ENCODE assay signal across 27 cellular contexts in the genomic region with DNA sequence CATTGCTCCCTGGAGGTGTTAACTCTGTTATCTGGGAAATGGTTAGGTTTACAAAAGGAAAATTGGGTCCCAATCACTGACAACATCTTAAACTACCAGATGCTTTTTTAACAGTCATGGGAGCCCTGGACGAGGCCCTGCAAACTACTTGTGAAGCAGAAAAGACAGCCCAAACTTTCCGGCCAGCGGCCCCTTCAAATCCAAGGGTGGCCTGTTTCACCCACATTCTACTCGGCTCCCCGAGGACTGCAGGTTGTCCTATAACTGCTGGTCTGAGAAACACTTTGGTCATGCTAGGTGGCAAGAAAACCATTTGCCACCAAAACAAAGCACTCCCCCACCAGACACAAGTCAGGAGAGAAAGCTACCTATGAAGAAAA. TPM values are rescaled to one million over a fixed set of nuclear protein-coding genes. Genes with fewer than 3 reads are reported as not detected.
DNase-seq lines count a peak whose midpoint lies in the region; ATAC-seq, FAIRE-seq and TF ChIP-seq lines count a peak whose summit lies in the region.
"Had no signal": no experiment of that assay in that cellular context is flagged by ENCODE, and none has a peak within 500 bp of the region (broad histone marks: within the 10 kb centered on the region; RNA-seq: fewer than 3 reads in every experiment).

No MANE protein-coding gene starts in this region.

- CTCF ChIA-PET in activated CD8-positive, alpha-beta memory T cell treated with anti-CD3 and anti-CD28 coated beads, Interleukin-2, amount 10 ng/mL, durations not matched to agents 7 days and 5 days (lab: Charles Lee): interaction anchor here (3.2 kb wide), 1 partner anchor 31 kb away, joined by 25 read pairs; a partner anchor contains a TSS
- CTCF ChIA-PET in K562 (lab: Yijun Ruan, JAX; ENCODE audit: low intra/inter-chr PET ratio): no interaction called here
- CTCF ChIA-PET in activated naive CD4-positive, alpha-beta T cell treated with anti-CD3 and anti-CD28 coated beads for 36 hours (lab: Charles Lee): interaction anchor here (1.3 kb wide), 1 partner anchor 21 kb away, joined by 3 read pairs; no protein-coding TSS in a partner anchor

- H2AFZ ChIP-seq in K562 (ENCODE audit: low read depth, low read length): no peak overlapping the region; the same call in 1 of the 2 replicates

- no peaks in the 10 kb centered on the region for H3K9me3 Mint-ChIP-seq in activated CD8-positive, alpha-beta memory T cell treated with anti-CD3 and anti-CD28 coated beads, Interleukin-2, amount 10 ng/mL, durations not matched to agents 7 days and 5 days (ENCODE audit: low read depth)
- no peaks in the 10 kb centered on the region for H3K9me3 Mint-ChIP-seq in activated naive CD4-positive, alpha-beta T cell treated with anti-CD3 and anti-CD28 coated beads for 36 hours

- TF ChIP-seq CTCF in K562 (IDR thresholded peaks at IDR 0.05 in 2 of 3, conservative IDR thresholded peaks at IDR 0.05 in 1 of 3; ENCODE audit: insufficient read depth in 2 of 3, low read depth in 1 of 3, low read length in 3 of 3) (no peak), suprapubic skin (IDR thresholded peaks at IDR 0.05) (no peak), ascending aorta (IDR thresholded peaks at IDR 0.05) (no peak)

- H4K20me1 ChIP-seq in K562 (replicated peaks; ENCODE audit: control insufficient read depth, insufficient read depth, low read length): no peaks in the 10 kb centered on the region; the same call in 1 of the 2 replicates

- POLR2A ChIA-PET in K562 (lab: Yijun Ruan, JAX): interaction anchor here (0.6 to 1.4 kb wide), 4 partner anchors 8 to 27 kb away, joined by 3 to 4 read pairs (median 4); no protein-coding TSS in a partner anchor

- peak overlapping the region; percentile 18; the same call in 1 of the 2 replicates for H3K4me3 ChIP-seq in K562
- no peak overlapping the region for H3K4me3 ChIP-seq in muscle layer of duodenum (ENCODE audit: low read depth in 1 of 2, low read length in 2 of 2)
- H3K4me3 ChIP-seq in suprapubic skin: no peak overlapping the region
- H3K4me3 ChIP-seq in ascending aorta: no peak overlapping the region

- H3K36me3 Mint-ChIP-seq in activated CD8-positive, alpha-beta memory T cell treated with anti-CD3 and anti-CD28 coated beads, Interleukin-2, amount 10 ng/mL, durations not matched to agents 7 days and 5 days: peaks cover 9% of the 10 kb centered on the region
- H3K36me3 Mint-ChIP-seq in activated naive CD4-positive, alpha-beta T cell treated with anti-CD3 and anti-CD28 coated beads for 36 hours (ENCODE audit: low read depth): peaks cover 18% of the 10 kb centered on the region

- WGBS in K562 (ENCODE audit: insufficient coverage, low coverage, missing lambda C conversion rate): 47% methylated on average over 2 of the region's 5 CpGs
- 81% methylated on average over 5 of the region's 5 CpGs for WGBS in suprapubic skin

- peak overlapping the region; percentile 7 for H3K27ac Mint-ChIP-seq in activated CD8-positive, alpha-beta memory T cell treated with anti-CD3 and anti-CD28 coated beads, Interleukin-2, amount 10 ng/mL, durations not matched to agents 7 days and 5 days
- no peak overlapping the region for H3K27ac Mint-ChIP-seq in activated naive CD4-positive, alpha-beta T cell treated with anti-CD3 and anti-CD28 coated beads for 36 hours

- peaks cover 25% of the 10 kb centered on the region for H3K4me1 Mint-ChIP-seq in activated CD8-positive, alpha-beta memory T cell treated with anti-CD3 and anti-CD28 coated beads, Interleukin-2, amount 10 ng/mL, durations not matched to agents 7 days and 5 days
- peaks cover 26% of the 10 kb centered on the region for H3K4me1 Mint-ChIP-seq in activated naive CD4-positive, alpha-beta T cell treated with anti-CD3 and anti-CD28 coated beads for 36 hours (ENCODE audit: low read depth)

- H3K4me1 ChIP-seq in K562 (replicated peaks in 1 of 2; ENCODE audit: control insufficient read depth in 2 of 2, insufficient read depth in 2 of 2, low read length in 2 of 2) (peaks cover 21 to 47% of the 10 kb centered on the region in 2 experiments), muscle layer of duodenum (ENCODE audit: control insufficient read depth in 1 of 2, insufficient read depth in 2 of 2, low read length in 2 of 2) (peaks cover 8 to 34% of the 10 kb centered on the region in 2 donors), suprapubic skin (peaks cover 35% of the 10 kb centered on the region), ascending aorta (peaks cover 2 to 25% of the 10 kb centered on the region in 2 donors)

- TF ChIP-seq EP300 in K562 (IDR thresholded peaks at IDR 0.05; ENCODE audit: low read length) (no peak), suprapubic skin (IDR thresholded peaks at IDR 0.05) (no peak)

- no peak for TF ChIP-seq POLR2A in K562 (conservative IDR thresholded peaks at IDR 0.05)
- TF ChIP-seq POLR2A in suprapubic skin (IDR thresholded peaks at IDR 0.05): no peak
- TF ChIP-seq POLR2A in H54 (IDR thresholded peaks at IDR 0.05; ENCODE audit: low read depth, low read length): no peak

- no peak for TF ChIP-seq RAD21 in K562 (CRISPR knock-in tag; conservative IDR thresholded peaks at IDR 0.05 in 1 of 2, IDR thresholded peaks at IDR 0.05 in 1 of 2)

- H3K4me2 ChIP-seq in K562 (ENCODE audit: insufficient read depth, low read length): peak overlapping the region; percentile 89

- H3K9me1 ChIP-seq in K562 (ENCODE audit: control insufficient read depth, insufficient read depth, low read length): no peaks in the 10 kb centered on the region

- no peak for ATAC-seq in activated CD8-positive, alpha-beta memory T cell treated with anti-CD3 and anti-CD28 coated beads, Interleukin-2, amount 10 ng/mL, durations not matched to agents 7 days and 5 days
- no peak for ATAC-seq in K562
- ATAC-seq: HCT116, SK-N-SH treated with all-trans-retinoic acid at 6 μM for 48 hours had no signal

- H3K36me3 ChIP-seq in K562 (ENCODE audit: control insufficient read depth, insufficient read depth, low read length) (peaks cover 27% of the 10 kb centered on the region; the same call in 2 of the 3 replicates), muscle layer of duodenum (ENCODE audit: control insufficient read depth in 1 of 2, insufficient read depth in 2 of 2, low read length in 2 of 2) (peaks cover 5 to 32% of the 10 kb centered on the region in 2 donors), suprapubic skin (peaks cover 30% of the 10 kb centered on the region), ascending aorta (peaks cover 19 to 26% of the 10 kb centered on the region in 2 donors)

- DNase-seq in activated CD8-positive, alpha-beta memory T cell treated with anti-CD3 and anti-CD28 coated beads, Interleukin-2, amount 10 ng/mL, durations not matched to agents 7 days and 5 days: no peak
- no peak for DNase-seq in activated CD8-positive, alpha-beta memory T cell treated with anti-CD3 and anti-CD28 coated beads, Interleukin-2, amount 50 U/mL, for 4 hours
- DNase-seq in K562 (ENCODE audit: extremely low read depth in 1 of 4, low spot score in 3 of 4) (no peak), suprapubic skin (ENCODE audit: low spot score in 2 of 2) (no peak), H54 (ENCODE audit: insufficient read length, low spot score) (no peak), ascending aorta (ENCODE audit: low spot score in 2 of 2) (no peak)
- no peak for DNase-seq in activated naive CD4-positive, alpha-beta T cell treated with anti-CD3 and anti-CD28 coated beads for 36 hours
- DNase-seq: activated CD4-positive, alpha-beta T cell treated with anti-CD3 and anti-CD28 coated beads for 1 hour; hippocampal formation; mesenchymal stem cell; NCI-H1417; NCI-H524 treated with DMSO at 0.1 percent for 48 hours had no signal

- H3K27me3 ChIP-seq in K562 (ENCODE audit: control insufficient read depth in 2 of 2, insufficient read depth in 2 of 2, low read length in 2 of 2) (no peaks in the 10 kb centered on the region), muscle layer of duodenum (ENCODE audit: low read depth, low read length) (no peaks in the 10 kb centered on the region), suprapubic skin (no peaks in the 10 kb centered on the region), ascending aorta (no peaks in the 10 kb centered on the region)

- H3K9ac ChIP-seq in K562 (ENCODE audit: insufficient read depth in 1 of 2, low read depth in 2 of 2, low read length in 2 of 2): peak overlapping the region; percentile 82 to 90; a peak in 3 of 4 replicates

- H3K9me3 ChIP-seq in K562 (replicated peaks; ENCODE audit: control insufficient read depth, insufficient read depth, low read depth, low read length) (no peaks in the 10 kb centered on the region), muscle layer of duodenum (ENCODE audit: control insufficient read depth in 1 of 2, low read length in 2 of 2) (no peaks in the 10 kb centered on the region), suprapubic skin (no peaks in the 10 kb centered on the region), ascending aorta (no peaks in the 10 kb centered on the region)

- no TSS peak for BruUV-seq in K562 (replicated peaks; lab: Mats Ljungman, UMichigan)

- intact Hi-C loops in K562 (cut with micrococcal nuclease): no loop called here
- intact Hi-C loops in activated naive CD4-positive, alpha-beta T cell treated with anti-CD3 and anti-CD28 coated beads for 36 hours (cut with micrococcal nuclease): loop anchor here (10.0 kb wide), 1 partner anchor 401 kb away; no protein-coding TSS in a partner anchor
- intact Hi-C loops in ascending aorta (cut with DNase I): loop anchor here (5.0 kb wide), 3 partner anchors 86 to 999 kb away; a partner anchor contains a TSS

- no peak for FAIRE-seq in K562 (lab: Jason Lieb, UNC)
- no peak for FAIRE-seq in H54 (lab: Jason Lieb, UNC)
- FAIRE-seq: A204.1, frontal cortex had no signal

- no peaks in the 10 kb centered on the region for H3K27me3 Mint-ChIP-seq in activated CD8-positive, alpha-beta memory T cell treated with anti-CD3 and anti-CD28 coated beads, Interleukin-2, amount 10 ng/mL, durations not matched to agents 7 days and 5 days
- H3K27me3 Mint-ChIP-seq in activated naive CD4-positive, alpha-beta T cell treated with anti-CD3 and anti-CD28 coated beads for 36 hours (ENCODE audit: low read depth): no peaks in the 10 kb centered on the region

- peaks cover 68% of the 10 kb centered on the region for H3K79me2 ChIP-seq in K562 (ENCODE audit: control insufficient read depth, insufficient read depth, low read length)

- H3K27ac ChIP-seq in K562 (ENCODE audit: extremely low read depth, low read depth, low read length): peak overlapping the region; percentile 97
- peak overlapping the region; percentile 64 for H3K27ac ChIP-seq in muscle layer of duodenum (ENCODE audit: low read length)
- peak overlapping the region; percentile 60 for H3K27ac ChIP-seq in suprapubic skin
- peak overlapping the region in 1 of 2 donors; percentile 19 for H3K27ac ChIP-seq in ascending aorta
- H3K27ac ChIP-seq: epithelial cell of prostate had no signal

- in situ Hi-C loops in K562 (cut with MboI): loop anchor here (5.0 kb wide), 2 partner anchors 59 to 164 kb away; no protein-coding TSS in a partner anchor

- no peak overlapping the region for H3K4me3 Mint-ChIP-seq in activated CD8-positive, alpha-beta memory T cell treated with anti-CD3 and anti-CD28 coated beads, Interleukin-2, amount 10 ng/mL, durations not matched to agents 7 days and 5 days
- H3K4me3 Mint-ChIP-seq in activated naive CD4-positive, alpha-beta T cell treated with anti-CD3 and anti-CD28 coated beads for 36 hours: no peak overlapping the region

RNA-seq across cellular contexts. Expression of a gene that starts 2.6 kb away (rescaled TPM):
- 10 to 100 TPM; 60.4 to 64.7 TPM for total RNA-seq in activated CD8-positive, alpha-beta memory T cell treated with anti-CD3 and anti-CD28 coated beads, Interleukin-2, amount 10 ng/mL, durations not matched to agents 7 days and 5 days
- total RNA-seq in K562 (2011; cell fraction: chromatin; rRNA removed; ENCODE audit: low replicate concordance): 97.4 and 177 TPM in 2 replicates
- 93.2 and 103 TPM in 2 replicates for total RNA-seq in K562 (2011; cell fraction: nucleolus; rRNA removed)
- total RNA-seq in K562 (2011; cell fraction: nucleoplasm; rRNA removed): 81.1 and 81.7 TPM in 2 replicates
- total RNA-seq in K562 (2014; rRNA removed) (35.1 and 44.2 TPM in 2 replicates), K562 (2014; rRNA removed; fragmentation: Illumina TruSeq; extraction: Trizol) (21.0 and 22.1 TPM in 2 replicates), K562 (2015; rRNA removed; fragmentation: Illumina TruSeq; extraction: Trizol) (23.3 and 27.0 TPM in 2 replicates), K562 (2021) (56.6 and 56.7 TPM in 2 replicates), suprapubic skin (100 to 1,000 TPM in 1 of 4 donors, 10 to 100 TPM in 3; 44.5 to 107 (median 57.1) TPM), ascending aorta (72.4 TPM)
- polyA plus RNA-seq in K562 (2011; rRNA removed) (39.3 and 45.1 TPM in 2 replicates), K562 (2014; fragmentation: Illumina TruSeq; extraction: Trizol) (28.4 and 35.5 TPM in 2 replicates), K562 (2014; fragmentation: Nextera tagmentation; extraction: Ambion mirVana) (1 to 10 TPM; 4.3 to 4.4 TPM), K562 (2014; rRNA removed) (32.0 and 33.0 TPM in 2 replicates)
- 33.2 and 44.0 TPM in 2 replicates for polyA plus RNA-seq in K562 (2011; cell fraction: cytosol; rRNA removed)
- polyA plus RNA-seq in K562 (2011; cell fraction: nucleus; rRNA removed): 79.4 and 99.6 TPM in 2 replicates
- 29.8 and 48.0 TPM in 2 replicates for polyA plus RNA-seq in K562 (2012)
- 36.7 and 39.5 TPM in 2 replicates for polyA minus RNA-seq in K562 (2011; rRNA and poly(A)+ RNA removed)
- polyA minus RNA-seq in K562 (2011; cell fraction: cytosol; rRNA and poly(A)+ RNA removed): 29.7 and 33.5 TPM in 2 replicates
- polyA minus RNA-seq in K562 (2011; cell fraction: nucleus; rRNA and poly(A)+ RNA removed): 35.9 and 60.8 TPM in 2 replicates
- total RNA-seq in activated naive CD4-positive, alpha-beta T cell treated with anti-CD3 and anti-CD28 coated beads for 36 hours: 10 to 100 TPM; 47.9 to 56.1 TPM

RNA-seq across cellular contexts. Expression of a gene that starts 2.6 kb away (rescaled TPM):
- 10 to 100 TPM; 50.7 to 60.1 TPM for total RNA-seq in activated CD8-positive, alpha-beta memory T cell treated with anti-CD3 and anti-CD28 coated beads, Interleukin-2, amount 10 ng/mL, durations not matched to agents 7 days and 5 days
- total RNA-seq in K562 (2011; cell fraction: chromatin; rRNA removed; ENCODE audit: low replicate concordance): 15.4 and 25.5 TPM in 2 replicates
- total RNA-seq in K562 (2011; cell fraction: nucleolus; rRNA removed): 20.5 and 22.4 TPM in 2 replicates
- 21.4 and 24.6 TPM in 2 replicates for total RNA-seq in K562 (2011; cell fraction: nucleoplasm; rRNA removed)
- total RNA-seq in K562 (2014; rRNA removed): 36.3 and 44.4 TPM in 2 replicates
- total RNA-seq in K562 (2014; rRNA removed; fragmentation: Illumina TruSeq; extraction: Trizol): 19.2 and 24.5 TPM in 2 replicates
- total RNA-seq in K562 (2015; rRNA removed; fragmentation: Illumina TruSeq; extraction: Trizol): 46.6 and 48.8 TPM in 2 replicates
- 69.3 and 72.9 TPM in 2 replicates for total RNA-seq in K562 (2021)
- polyA plus RNA-seq in K562 (2011; rRNA removed): 37.3 and 40.1 TPM in 2 replicates
- 31.7 and 75.7 TPM in 2 replicates for polyA plus RNA-seq in K562 (2011; cell fraction: cytosol; rRNA removed)
- 45.8 and 50.3 TPM in 2 replicates for polyA plus RNA-seq in K562 (2011; cell fraction: nucleus; rRNA removed)
- 43.5 and 47.7 TPM in 2 replicates for polyA plus RNA-seq in K562 (2012)
- polyA plus RNA-seq in K562 (2014; fragmentation: Illumina TruSeq; extraction: Trizol): 47.2 and 51.8 TPM in 2 replicates
- polyA plus RNA-seq in K562 (2014; fragmentation: Nextera tagmentation; extraction: Ambion mirVana): 1 to 10 TPM in 1 of 2 experiments, under 1 TPM in 1; 0.61 to 3.7 TPM
- polyA plus RNA-seq in K562 (2014; rRNA removed): 57.4 TPM in 2 replicates
- 11.4 and 19.7 TPM in 2 replicates for polyA minus RNA-seq in K562 (2011; rRNA and poly(A)+ RNA removed)
- 18.1 and 20.8 TPM in 2 replicates for polyA minus RNA-seq in K562 (2011; cell fraction: cytosol; rRNA and poly(A)+ RNA removed)
- polyA minus RNA-seq in K562 (2011; cell fraction: nucleus; rRNA and poly(A)+ RNA removed): 10.2 and 13.4 TPM in 2 replicates
- total RNA-seq in suprapubic skin: 10 to 100 TPM; 15.5 to 24.4 (median 17.3) TPM
- total RNA-seq in activated naive CD4-positive, alpha-beta T cell treated with anti-CD3 and anti-CD28 coated beads for 36 hours: 10 to 100 TPM; 37.1 to 39.4 TPM
- total RNA-seq in ascending aorta: 51.8 TPM

RNA-seq across cellular contexts. Expression of a gene that starts 29.4 kb away (rescaled TPM):
- total RNA-seq in activated CD8-positive, alpha-beta memory T cell treated with anti-CD3 and anti-CD28 coated beads, Interleukin-2, amount 10 ng/mL, durations not matched to agents 7 days and 5 days: 100 to 1,000 TPM; 142 to 173 TPM
- total RNA-seq in K562 (2011; cell fraction: chromatin; rRNA removed; ENCODE audit: low replicate concordance): 8.0 and 37.9 TPM in 2 replicates
- total RNA-seq in K562 (2011; cell fraction: nucleolus; rRNA removed): 34.7 and 35.9 TPM in 2 replicates
- total RNA-seq in K562 (2011; cell fraction: nucleoplasm; rRNA removed): 11.8 and 15.8 TPM in 2 replicates
- total RNA-seq in K562 (2014; rRNA removed) (2.9 and 3.3 TPM in 2 replicates), K562 (2014; rRNA removed; fragmentation: Illumina TruSeq; extraction: Trizol) (0.19 and 0.25 TPM in 2 replicates), K562 (2015; rRNA removed; fragmentation: Illumina TruSeq; extraction: Trizol) (1.0 TPM in 2 replicates), K562 (2021) (6.1 and 7.0 TPM in 2 replicates), suprapubic skin (10 to 100 TPM in 1 of 4 donors, 1 to 10 TPM in 3; 3.0 to 18.4 (median 4.1) TPM), ascending aorta (21.4 TPM)
- polyA plus RNA-seq in K562 (2011; rRNA removed) (1.5 and 5.8 TPM in 2 replicates), K562 (2014; fragmentation: Illumina TruSeq; extraction: Trizol) (1.1 and 3.4 TPM in 2 replicates), K562 (2014; fragmentation: Nextera tagmentation; extraction: Ambion mirVana) (under 1 TPM; 0.07 to 0.14 TPM), K562 (2014; rRNA removed) (5.0 and 7.2 TPM in 2 replicates)
- polyA plus RNA-seq in K562 (2011; cell fraction: cytosol; rRNA removed): 5.3 and 5.8 TPM in 2 replicates
- 42.9 and 49.0 TPM in 2 replicates for polyA plus RNA-seq in K562 (2011; cell fraction: nucleus; rRNA removed)
- polyA plus RNA-seq in K562 (2012): 4.0 and 16.8 TPM in 2 replicates
- polyA minus RNA-seq in K562 (2011; rRNA and poly(A)+ RNA removed): 1.0 and 1.6 TPM in 2 replicates
- 3.1 and 5.6 TPM in 2 replicates for polyA minus RNA-seq in K562 (2011; cell fraction: cytosol; rRNA and poly(A)+ RNA removed)
- 14.7 and 18.5 TPM in 2 replicates for polyA minus RNA-seq in K562 (2011; cell fraction: nucleus; rRNA and poly(A)+ RNA removed)
- total RNA-seq in activated naive CD4-positive, alpha-beta T cell treated with anti-CD3 and anti-CD28 coated beads for 36 hours: 100 to 1,000 TPM; 112 to 120 TPM

RNA-seq across cellular contexts. Expression of a gene that starts 30.6 kb away (rescaled TPM):
- not detected for total RNA-seq in activated CD8-positive, alpha-beta memory T cell treated with anti-CD3 and anti-CD28 coated beads, Interleukin-2, amount 10 ng/mL, durations not matched to agents 7 days and 5 days
- total RNA-seq in K562 (2011; cell fraction: chromatin; rRNA removed; ENCODE audit: low replicate concordance): 0.56 TPM in 1 of 2 replicates, not detected in the other
- total RNA-seq in K562 (2011; cell fraction: nucleolus; rRNA removed): not detected in 2 replicates
- not detected in 2 replicates for total RNA-seq in K562 (2011; cell fraction: nucleoplasm; rRNA removed)
- total RNA-seq in K562 (2014; rRNA removed) (0.04 TPM in 1 of 2 replicates, not detected in the other), K562 (2014; rRNA removed; fragmentation: Illumina TruSeq; extraction: Trizol) (not detected in 2 replicates), K562 (2015; rRNA removed; fragmentation: Illumina TruSeq; extraction: Trizol) (not detected in 2 replicates), K562 (2021) (not detected in 2 replicates), suprapubic skin (under 1 TPM in 1 of 4 donors, not detected in 3; 0.30 TPM), ascending aorta (not detected)
- polyA plus RNA-seq in K562 (2011; rRNA removed) (not detected in 2 replicates), K562 (2014; fragmentation: Illumina TruSeq; extraction: Trizol) (not detected in 2 replicates), K562 (2014; fragmentation: Nextera tagmentation; extraction: Ambion mirVana) (not detected), K562 (2014; rRNA removed) (not detected in 2 replicates)
- polyA plus RNA-seq in K562 (2011; cell fraction: cytosol; rRNA removed): 0.03 and 0.16 TPM in 2 replicates
- 0.04 and 0.36 TPM in 2 replicates for polyA plus RNA-seq in K562 (2011; cell fraction: nucleus; rRNA removed)
- polyA plus RNA-seq in K562 (2012): not detected in 2 replicates
- not detected in 2 replicates for polyA minus RNA-seq in K562 (2011; rRNA and poly(A)+ RNA removed)
- not detected in 2 replicates for polyA minus RNA-seq in K562 (2011; cell fraction: cytosol; rRNA and poly(A)+ RNA removed)
- polyA minus RNA-seq in K562 (2011; cell fraction: nucleus; rRNA and poly(A)+ RNA removed): not detected in 2 replicates
- total RNA-seq in activated naive CD4-positive, alpha-beta T cell treated with anti-CD3 and anti-CD28 coated beads for 36 hours: not detected
- total RNA-seq: activated CD8-positive, alpha-beta memory T cell treated with anti-CD3 and anti-CD28 coated beads for 36 hours; dermis microvascular lymphatic vessel endothelial cell; MCF 10A; renal cortical epithelial cell; RPMI7951 had no signal

RNA-seq across cellular contexts. Expression of a gene that starts 41.1 kb away (rescaled TPM):
- not detected for total RNA-seq in activated CD8-positive, alpha-beta memory T cell treated with anti-CD3 and anti-CD28 coated beads, Interleukin-2, amount 10 ng/mL, durations not matched to agents 7 days and 5 days
- not detected in 2 replicates for total RNA-seq in K562 (2011; cell fraction: chromatin; rRNA removed; ENCODE audit: low replicate concordance)
- total RNA-seq in K562 (2011; cell fraction: nucleolus; rRNA removed): not detected in 2 replicates
- not detected in 2 replicates for total RNA-seq in K562 (2011; cell fraction: nucleoplasm; rRNA removed)
- total RNA-seq in K562 (2014; rRNA removed) (not detected in 2 replicates), K562 (2014; rRNA removed; fragmentation: Illumina TruSeq; extraction: Trizol) (not detected in 2 replicates), K562 (2015; rRNA removed; fragmentation: Illumina TruSeq; extraction: Trizol) (not detected in 2 replicates), K562 (2021) (not detected in 2 replicates), suprapubic skin (1 to 10 TPM in 1 of 4 donors, not detected in 3; 2.2 TPM), ascending aorta (not detected)
- polyA plus RNA-seq in K562 (2011; rRNA removed) (not detected in 2 replicates), K562 (2014; fragmentation: Illumina TruSeq; extraction: Trizol) (not detected in 2 replicates), K562 (2014; fragmentation: Nextera tagmentation; extraction: Ambion mirVana) (not detected), K562 (2014; rRNA removed) (0.16 TPM in 1 of 2 replicates, not detected in the other)
- polyA plus RNA-seq in K562 (2011; cell fraction: cytosol; rRNA removed): 0.07 TPM in 1 of 2 replicates, not detected in the other
- polyA plus RNA-seq in K562 (2011; cell fraction: nucleus; rRNA removed): not detected in 2 replicates
- not detected in 2 replicates for polyA plus RNA-seq in K562 (2012)
- not detected in 2 replicates for polyA minus RNA-seq in K562 (2011; rRNA and poly(A)+ RNA removed)
- polyA minus RNA-seq in K562 (2011; cell fraction: cytosol; rRNA and poly(A)+ RNA removed): not detected in 2 replicates
- polyA minus RNA-seq in K562 (2011; cell fraction: nucleus; rRNA and poly(A)+ RNA removed): not detected in 2 replicates
- not detected for total RNA-seq in activated naive CD4-positive, alpha-beta T cell treated with anti-CD3 and anti-CD28 coated beads for 36 hours
- total RNA-seq: activated CD8-positive, alpha-beta memory T cell treated with anti-CD3 and anti-CD28 coated beads for 36 hours; dermis microvascular lymphatic vessel endothelial cell; frontal cortex; kidney epithelial cell; MCF 10A; renal cortical epithelial cell; RPMI7951; subcutaneous adipose tissue had no signal
- polyA plus RNA-seq: BJ, neural cell had no signal
